In the genomic region with DNA sequence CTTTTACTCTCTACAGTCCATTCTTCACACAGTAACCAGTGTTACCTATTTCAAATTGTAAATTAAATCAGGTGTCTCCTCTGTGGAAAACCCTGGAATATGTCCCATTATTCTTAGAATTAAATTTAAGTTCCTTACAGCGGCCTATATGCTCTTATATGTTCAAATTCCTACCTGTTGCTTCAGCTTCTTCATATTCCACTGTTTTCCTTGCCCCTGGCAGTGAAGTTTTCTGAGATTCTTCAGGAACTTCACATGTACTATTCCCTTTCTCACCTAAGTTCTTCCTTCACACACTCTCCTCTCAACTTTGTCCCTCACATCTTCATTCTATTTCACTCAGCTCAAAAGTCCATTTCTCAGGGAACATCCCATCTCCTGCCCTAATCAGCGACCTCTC, we compare ENCODE assay signal across 33 cellular contexts.
"Had no signal": no experiment of that assay in that cellular context is flagged by ENCODE, and none has a peak within 500 bp of the region (broad histone marks: within the 10 kb centered on the region; RNA-seq: fewer than 3 reads in every experiment).

No MANE protein-coding gene starts in this region.

- H3K27ac ChIP-seq: brain microvascular endothelial cell, Peyer's patch had no signal

- H3K27me3 Mint-ChIP-seq: activated CD4-positive, alpha-beta memory T cell treated with anti-CD3 and anti-CD28 coated beads, Interleukin-2, amount 10 ng/mL, durations not matched to agents 7 days and 5 days; activated CD4-positive, alpha-beta T cell treated with anti-CD3 and anti-CD28 coated beads, Interleukin-2, amount 10 ng/mL, durations not matched to agents 7 days and 5 days; activated CD8-positive, alpha-beta memory T cell treated with anti-CD3 and anti-CD28 coated beads, Interleukin-2, amount 10 ng/mL, durations not matched to agents 7 days and 5 days; T-cell; T-helper 17 cell had no signal

- H3K9me3 ChIP-seq: Peyer's patch had no signal

- H3K27ac Mint-ChIP-seq: activated CD4-positive, alpha-beta memory T cell treated with anti-CD3 and anti-CD28 coated beads, Interleukin-2, amount 10 ng/mL, durations not matched to agents 7 days and 5 days; activated CD4-positive, alpha-beta T cell treated with anti-CD3 and anti-CD28 coated beads, Interleukin-2, amount 10 ng/mL, durations not matched to agents 7 days and 5 days; activated CD8-positive, alpha-beta memory T cell treated with anti-CD3 and anti-CD28 coated beads, Interleukin-2, amount 10 ng/mL, durations not matched to agents 7 days and 5 days; activated naive CD4-positive, alpha-beta T cell treated with anti-CD3 and anti-CD28 coated beads, Interleukin-2, amount 50 U/mL, for 72 hours; T-cell; T-helper 17 cell had no signal

- H3K4me1 ChIP-seq: Peyer's patch had no signal

- DNase-seq: activated CD4-positive, alpha-beta memory T cell treated with anti-CD3 and anti-CD28 coated beads, Interleukin-2, amount 10 ng/mL, durations not matched to agents 7 days and 5 days; activated CD4-positive, alpha-beta T cell treated with anti-CD3 and anti-CD28 coated beads, Interleukin-2, amount 10 ng/mL, durations not matched to agents 7 days and 5 days; activated CD8-positive, alpha-beta memory T cell treated with anti-CD3 and anti-CD28 coated beads for 24 hours; activated CD8-positive, alpha-beta memory T cell treated with anti-CD3 and anti-CD28 coated beads, Interleukin-2, amount 10 ng/mL, durations not matched to agents 7 days and 5 days; activated CD8-positive, alpha-beta memory T cell treated with anti-CD3 and anti-CD28 coated beads, Interleukin-2, amount 50 U/mL, for 48 hours; activated effector memory CD4-positive, alpha-beta T cell treated with anti-CD3 and anti-CD28 coated beads, Interleukin-2, amount 50 U/mL, for 16 hours; activated naive CD4-positive, alpha-beta T cell; activated T-cell treated with anti-CD3 and anti-CD28 coated beads, Interleukin-2, amount 50 U/mL, for 48 hours; amniotic stem cell; aorta; brain microvascular endothelial cell; central memory CD4-positive, alpha-beta T cell; NCI-H1092 treated with DMSO at 0.1 percent for 48 hours; NCI-H1417; NCI-H146; NCI-H187; NCI-H2029 treated with DMSO at 0.1 percent for 48 hours; NCI-H2107; NCI-H2171; NCI-H510A; NCI-H526; NCI-H748 treated with DMSO at 0.1 percent for 48 hours; NK-92 treated with Interleukin-12 subunit alpha and Interleukin-12 subunit beta, amount 100 ng/mL, for 24 hours; PC-3; Peyer's patch; RPMI8226; SIG-M5; T-cell; T-helper 17 cell; T1000 had no signal

- H3K4me3 Mint-ChIP-seq: activated CD4-positive, alpha-beta memory T cell treated with anti-CD3 and anti-CD28 coated beads, Interleukin-2, amount 10 ng/mL, durations not matched to agents 7 days and 5 days; activated CD4-positive, alpha-beta T cell treated with anti-CD3 and anti-CD28 coated beads, Interleukin-2, amount 10 ng/mL, durations not matched to agents 7 days and 5 days; activated CD8-positive, alpha-beta memory T cell treated with anti-CD3 and anti-CD28 coated beads, Interleukin-2, amount 10 ng/mL, durations not matched to agents 7 days and 5 days; T-cell; T-helper 17 cell had no signal

- ATAC-seq: activated CD8-positive, alpha-beta memory T cell treated with anti-CD3 and anti-CD28 coated beads, Interleukin-2, amount 10 ng/mL, durations not matched to agents 7 days and 5 days; activated naive CD4-positive, alpha-beta T cell treated with anti-CD3 and anti-CD28 coated beads, Interleukin-2, amount 50 U/mL, for 72 hours; PC-3; Right ventricle myocardium inferior; SK-N-SH treated with all-trans-retinoic acid at 6 μM for 48 hours; T-cell; T-helper 17 cell had no signal

- H3K27me3 ChIP-seq: brain microvascular endothelial cell, Peyer's patch had no signal
